12 cellular contexts compared by ENCODE assay signal in the genomic region with DNA sequence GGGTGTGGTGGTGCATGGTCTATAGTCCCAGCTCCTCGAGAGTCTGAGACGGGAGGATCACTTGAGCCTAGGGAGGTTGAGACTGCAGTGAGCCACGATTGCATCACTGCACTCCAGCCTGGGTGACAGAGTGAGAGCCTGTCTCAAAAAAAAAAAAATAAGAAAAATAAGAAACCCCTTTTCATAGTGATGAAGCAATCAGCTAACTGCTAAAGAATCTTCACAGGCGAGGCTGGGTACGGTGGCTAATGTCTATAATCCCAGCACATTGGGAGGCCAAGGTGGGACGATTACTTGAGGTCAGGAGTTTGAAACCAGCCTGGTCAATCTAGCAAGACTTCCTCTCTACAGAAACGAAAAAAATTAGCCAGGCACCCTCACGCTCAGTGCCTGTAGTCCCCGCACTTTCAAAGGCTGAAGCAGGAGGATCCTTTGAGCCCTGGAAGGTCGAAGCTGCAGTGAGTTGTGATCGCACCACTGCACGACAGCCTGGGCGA. TPM values are rescaled to one million over a fixed set of nuclear protein-coding genes. Genes with fewer than 3 reads are reported as not detected.
DNase-seq lines count a peak whose midpoint lies in the region; ATAC-seq, FAIRE-seq and TF ChIP-seq lines count a peak whose summit lies in the region.
"Had no signal": no experiment of that assay in that cellular context is flagged by ENCODE, and none has a peak within 500 bp of the region (broad histone marks: within the 10 kb centered on the region; RNA-seq: fewer than 3 reads in every experiment).

No MANE protein-coding gene starts in this region.

- no peak for FAIRE-seq in HepG2 (lab: Jason Lieb, UNC)

- intact Hi-C loops in CD4-positive, alpha-beta T cell (cut with DNase I, micrococcal nuclease) = loop anchor here (5.0 kb wide), 3 partner anchors 49 to 211 kb away; a partner anchor contains a TSS
- intact Hi-C loops in IMR-90 (cut with micrococcal nuclease) = no loop called here
- intact Hi-C loops in activated naive CD4-positive, alpha-beta T cell treated with anti-CD3 and anti-CD28 coated beads for 36 hours (cut with micrococcal nuclease) = loop anchor here (1.0 to 10.0 kb wide), 10 partner anchors 42 to 542 kb away; a partner anchor contains a TSS
- intact Hi-C loops in HepG2 (cut with micrococcal nuclease; ENCODE audit: unreplicated experiment) = loop anchor here (10.0 kb wide), 1 partner anchor 1112 kb away; no protein-coding TSS in a partner anchor

- BruUV-seq in IMR-90 (replicated peaks; lab: Mats Ljungman, UMichigan) (no TSS peak), HepG2 (replicated peaks; lab: Mats Ljungman, UMichigan) (no TSS peak)

- no peaks in the 10 kb centered on the region for H3K79me1 ChIP-seq in IMR-90 (ENCODE audit: low read depth in 1 of 2, low read length in 2 of 2)

- no peaks in the 10 kb centered on the region for H3K4me1 ChIP-seq in IMR-90 (ENCODE audit: control insufficient read depth, insufficient read depth, low read length)
- peaks cover 2% of the 10 kb centered on the region for H3K4me1 ChIP-seq in rectal smooth muscle tissue (ENCODE audit: control insufficient read depth, insufficient read depth, low read length)
- H3K4me1 ChIP-seq in HepG2 (ENCODE audit: insufficient read depth, low read length) = no peaks in the 10 kb centered on the region

- TF ChIP-seq POLR2A in IMR-90 (IDR thresholded peaks at IDR 0.05; ENCODE audit: low read depth, low read length) = no peak
- TF ChIP-seq POLR2A in HepG2 (IDR thresholded peaks at IDR 0.05; ENCODE audit: insufficient read depth in 1 of 2, low read depth in 2 of 2, low read length in 2 of 2) = no peak

- peak overlapping the region; percentile 91 for H3K4me3 Mint-ChIP-seq in CD4-positive, alpha-beta T cell
- peak overlapping the region; percentile 92 for H3K4me3 Mint-ChIP-seq in activated naive CD4-positive, alpha-beta T cell treated with anti-CD3 and anti-CD28 coated beads for 36 hours

- no peak overlapping the region for H2AK9ac ChIP-seq in IMR-90 (replicated peaks; ENCODE audit: low read depth, low read length, poor library complexity)

- H3K4me3 ChIP-seq in IMR-90 (ENCODE audit: insufficient read depth, low read depth, low read length) (no peak overlapping the region), rectal smooth muscle tissue (ENCODE audit: low read length) (peak overlapping the region; percentile 26), HepG2 (replicated peaks in 1 of 3; ENCODE audit: insufficient read depth in 1 of 3, low read depth in 2 of 3, low read length in 3 of 3) (no peak overlapping the region)

- no peak overlapping the region for H4K91ac ChIP-seq in IMR-90 (ENCODE audit: insufficient read depth, low read depth, low read length)

- CTCF ChIA-PET in CD4-positive, alpha-beta T cell (lab: Charles Lee) = interaction anchor here (0.7 to 4.6 kb wide), 5 partner anchors 15 to 321 kb away, joined by 3 to 57 read pairs (median 4); no protein-coding TSS in a partner anchor
- CTCF ChIA-PET in IMR-90 (lab: Yijun Ruan, JAX) (interaction anchor here (0.6 to 3.8 kb wide), 2 partner anchors 179 to 223 kb away, joined by 3 to 18 read pairs; no protein-coding TSS in a partner anchor), HepG2 (lab: Yijun Ruan, JAX; ENCODE audit: low intra/inter-chr PET ratio, low total read pairs) (interaction anchor here (0.7 kb wide), 1 partner anchor 224 kb away, joined by 3 read pairs; no protein-coding TSS in a partner anchor)
- CTCF ChIA-PET in activated naive CD4-positive, alpha-beta T cell treated with anti-CD3 and anti-CD28 coated beads for 36 hours (lab: Charles Lee) = interaction anchor here (0.5 to 7.4 kb wide), 10 partner anchors 10 to 395 kb away, joined by 3 to 118 read pairs (median 4); a partner anchor contains a TSS

- H2BK20ac ChIP-seq in IMR-90 (ENCODE audit: low read depth, low read length) = no peak overlapping the region

- H3K23ac ChIP-seq in IMR-90 (ENCODE audit: low read depth, low read length) = no peak overlapping the region

- H3K27ac Mint-ChIP-seq in CD4-positive, alpha-beta T cell = peak overlapping the region; percentile 82
- peak overlapping the region; percentile 98 for H3K27ac Mint-ChIP-seq in activated naive CD4-positive, alpha-beta T cell treated with anti-CD3 and anti-CD28 coated beads for 36 hours

- no peak overlapping the region for H3K56ac ChIP-seq in IMR-90 (ENCODE audit: extremely low read depth, insufficient read depth, low read length)

- peaks cover 9% of the 10 kb centered on the region for H3K36me3 Mint-ChIP-seq in CD4-positive, alpha-beta T cell (ENCODE audit: low read depth)
- peaks cover 28% of the 10 kb centered on the region for H3K36me3 Mint-ChIP-seq in activated naive CD4-positive, alpha-beta T cell treated with anti-CD3 and anti-CD28 coated beads for 36 hours (ENCODE audit: low read depth)

- H3K9ac ChIP-seq in IMR-90 (ENCODE audit: low read depth, low read length) (no peak overlapping the region), rectal smooth muscle tissue (ENCODE audit: low read length) (no peak overlapping the region), HepG2 (ENCODE audit: insufficient read depth, low read depth, low read length) (no peak overlapping the region)

- H4K5ac ChIP-seq in IMR-90 (ENCODE audit: low read depth, low read length) = no peak overlapping the region

- no peaks in the 10 kb centered on the region for H4K20me1 ChIP-seq in IMR-90 (ENCODE audit: insufficient read depth, low read length)
- H4K20me1 ChIP-seq in HepG2 (ENCODE audit: insufficient read depth, low read length) = no peaks in the 10 kb centered on the region

- no peak for TF ChIP-seq RAD21 in IMR-90 (IDR thresholded peaks at IDR 0.05; ENCODE audit: low read length)
- TF ChIP-seq RAD21 in HepG2 (CRISPR knock-in tag; IDR thresholded peaks at IDR 0.05) = no peak

- WGBS in IMR-90 (ENCODE audit: extremely low coverage in 2 of 2, insufficient read length in 1 of 2), 2 experiments = 73% methylated on average over 2 of the region's 13 CpGs; no CpG with 5 or more reads in 1 of the 2 experiments
- WGBS in HepG2 (ENCODE audit: low lambda C conversion rate) = 22% methylated on average over 13 of the region's 13 CpGs

- TF ChIP-seq EP300 in HepG2 (IDR thresholded peaks at IDR 0.05; ENCODE audit: low read depth in 2 of 2, low read length in 2 of 2) (no peak), HepG2 (CRISPR knock-in tag; IDR thresholded peaks at IDR 0.05; ENCODE audit: borderline replicate concordance) (no peak)

- H3K79me2 ChIP-seq in HepG2 (ENCODE audit: insufficient read depth, low read length) = no peaks in the 10 kb centered on the region

- H3K9me3 Mint-ChIP-seq in CD4-positive, alpha-beta T cell = no peaks in the 10 kb centered on the region
- H3K9me3 Mint-ChIP-seq in activated naive CD4-positive, alpha-beta T cell treated with anti-CD3 and anti-CD28 coated beads for 36 hours = no peaks in the 10 kb centered on the region

- H3K14ac ChIP-seq in IMR-90 (replicated peaks; ENCODE audit: low read depth, low read length) = no peak overlapping the region

- H3K4ac ChIP-seq in IMR-90 (ENCODE audit: low read depth, low read length) = no peak overlapping the region

- no peak overlapping the region for H2BK15ac ChIP-seq in IMR-90 (ENCODE audit: low read depth, low read length)

- H3K27me3 Mint-ChIP-seq in CD4-positive, alpha-beta T cell = no peaks in the 10 kb centered on the region
- no peaks in the 10 kb centered on the region for H3K27me3 Mint-ChIP-seq in activated naive CD4-positive, alpha-beta T cell treated with anti-CD3 and anti-CD28 coated beads for 36 hours (ENCODE audit: low read depth)

- H3K4me1 Mint-ChIP-seq in CD4-positive, alpha-beta T cell (ENCODE audit: low read depth) = peaks cover 70% of the 10 kb centered on the region
- peaks cover 56% of the 10 kb centered on the region for H3K4me1 Mint-ChIP-seq in activated naive CD4-positive, alpha-beta T cell treated with anti-CD3 and anti-CD28 coated beads for 36 hours (ENCODE audit: low read depth)

- no peaks in the 10 kb centered on the region for H3K36me3 ChIP-seq in IMR-90 (ENCODE audit: control insufficient read depth, insufficient read depth, low read length)
- no peaks in the 10 kb centered on the region for H3K36me3 ChIP-seq in rectal smooth muscle tissue (ENCODE audit: control insufficient read depth, insufficient read depth, low read length)
- no peaks in the 10 kb centered on the region for H3K36me3 ChIP-seq in HepG2 (replicated peaks in 1 of 2; ENCODE audit: control insufficient read depth in 1 of 2, insufficient read depth in 2 of 2, low read length in 2 of 2)

- no peak overlapping the region for H2BK5ac ChIP-seq in IMR-90 (ENCODE audit: low read depth, low read length, poor library complexity, severe bottlenecking)

- H3K9me3 ChIP-seq in CD4-positive, alpha-beta T cell (ENCODE audit: control insufficient read depth, low read length) = no peaks in the 10 kb centered on the region
- no peaks in the 10 kb centered on the region for H3K9me3 ChIP-seq in IMR-90 (ENCODE audit: control insufficient read depth, insufficient read depth, low read length)
- H3K9me3 ChIP-seq in HepG2 (ENCODE audit: low read length) = no peaks in the 10 kb centered on the region

- no peaks in the 10 kb centered on the region for H3K27me3 ChIP-seq in CD4-positive, alpha-beta T cell (ENCODE audit: control insufficient read depth, insufficient read depth, low read length)
- no peaks in the 10 kb centered on the region; the same call in 1 of the 2 replicates for H3K27me3 ChIP-seq in IMR-90 (ENCODE audit: control insufficient read depth, insufficient read depth, low read length)
- H3K27me3 ChIP-seq in rectal smooth muscle tissue (ENCODE audit: control insufficient read depth, insufficient read depth, low read length) = no peaks in the 10 kb centered on the region
- H3K27me3 ChIP-seq in HepG2 (ENCODE audit: control insufficient read depth in 1 of 2, insufficient read depth in 2 of 2, low read length in 2 of 2) = peaks cover 0 to 3% of the 10 kb centered on the region in 2 experiments; a peak in 1 of 5 replicates

- TF ChIP-seq CTCF in CD4-positive, alpha-beta T cell (IDR thresholded peaks at IDR 0.05) = no peak
- TF ChIP-seq CTCF in IMR-90 (conservative IDR thresholded peaks at IDR 0.05; ENCODE audit: low read depth, low read length) (no peak), HepG2 (CRISPR knock-in tag; IDR thresholded peaks at IDR 0.05) (no peak)

- no peaks in the 10 kb centered on the region for H3K9me1 ChIP-seq in IMR-90 (ENCODE audit: insufficient read depth, low read length)

- dilution Hi-C loops in IMR-90 (cut with HindIII; ENCODE audit: low sequenced_read_pairs, unreplicated experiment) = loop anchor here (25.0 kb wide), 2 partner anchors 224 to 349 kb away; a partner anchor contains a TSS

- no peak overlapping the region for H4K8ac ChIP-seq in IMR-90 (ENCODE audit: low read depth in 2 of 2, low read length in 2 of 2)

- H2BK120ac ChIP-seq in IMR-90 (ENCODE audit: low read depth, low read length) = no peak overlapping the region; the same call in 1 of the 2 replicates

- POLR2A ChIA-PET in CD4-positive, alpha-beta T cell (lab: Charles Lee) = interaction anchor here (0.6 to 8.1 kb wide), 21 partner anchors 10 to 417 kb away, joined by 3 to 153 read pairs (median 4); a partner anchor contains a TSS
- POLR2A ChIA-PET in IMR-90 (lab: Charles Lee; ENCODE audit: unreplicated experiment) (interaction anchor here (0.7 kb wide), 1 partner anchor 446 kb away, joined by 3 read pairs; no protein-coding TSS in a partner anchor), HepG2 (lab: Yijun Ruan, JAX) (no interaction called here)

- peak in 4 of 10 experiments; percentile 25 to 44 (median 34) for DNase-seq in CD4-positive, alpha-beta T cell
- DNase-seq in IMR-90 (no peak), EL (no peak), HepG2 (ENCODE audit: low spot score) (no peak), DMS153 (lab: John Stamatoyannopoulos, UW) (no peak)
- DNase-seq in activated naive CD4-positive, alpha-beta T cell treated with anti-CD3 and anti-CD28 coated beads for 36 hours = peak; percentile 66
- DNase-seq: COR-L47, dorsolateral prefrontal cortex, HCEC 1CT had no signal

- H3K4me2 ChIP-seq in IMR-90 (ENCODE audit: low read depth, low read length) = no peak overlapping the region
- H3K4me2 ChIP-seq in HepG2 (ENCODE audit: low read depth, low read length) = no peak overlapping the region

- no peak overlapping the region for H2AFZ ChIP-seq in IMR-90 (replicated peaks; ENCODE audit: low read length, poor library complexity)
- H2AFZ ChIP-seq in HepG2 (ENCODE audit: low read length) = no peak overlapping the region

- peak; percentile 47 for ATAC-seq in CD4-positive, alpha-beta T cell (ENCODE audit: poor library complexity)
- ATAC-seq in IMR-90 (ENCODE audit: low read depth) = no peak
- ATAC-seq in GM18909 (IDR thresholded peaks at IDR 0.05; ENCODE audit: poor library complexity, unreplicated experiment) = no peak
- no peak for ATAC-seq in HepG2

- H3K27ac ChIP-seq in CD4-positive, alpha-beta T cell (ENCODE audit: low read depth, low read length) = peak overlapping the region; percentile 86
- no peak overlapping the region for H3K27ac ChIP-seq in IMR-90 (ENCODE audit: insufficient read depth, low read length)
- H3K27ac ChIP-seq in rectal smooth muscle tissue (ENCODE audit: low read depth, low read length) = no peak overlapping the region
- no peak overlapping the region for H3K27ac ChIP-seq in HepG2 (ENCODE audit: extremely low read length, insufficient read depth, low read length)
- H3K27ac ChIP-seq: HL-60 had no signal

- H3K18ac ChIP-seq in IMR-90 (ENCODE audit: low read depth, low read length) = no peak overlapping the region

- H2AK5ac ChIP-seq in IMR-90 (ENCODE audit: low read depth, low read length) = no peak overlapping the region

- in situ Hi-C loops in IMR-90 (cut with MboI; ENCODE audit: low sequenced_read_pairs) (loop anchor here (5.0 to 25.0 kb wide), 3 partner anchors 224 to 1124 kb away; no protein-coding TSS in a partner anchor), HepG2 (cut with HindIII; ENCODE audit: extremely low pct_ligation_motif_present, low pct_unique_long_range_greater_than_20kb) (loop anchor here (5.0 to 25.0 kb wide), 3 partner anchors 224 to 1124 kb away; no protein-coding TSS in a partner anchor)

RNA-seq across cellular contexts. Expression of a gene that starts 0.8 kb away (rescaled TPM):
- 10 to 100 TPM; 23.4 to 24.3 TPM for total RNA-seq in CD4-positive, alpha-beta T cell
- total RNA-seq in IMR-90 (2012; rRNA removed) (under 0.01 and 0.18 TPM in 2 replicates), HepG2 (2016; rRNA removed; fragmentation: Illumina TruSeq; extraction: Trizol) (not detected in 2 replicates)
- polyA plus RNA-seq in IMR-90 (2012; rRNA removed) (0.04 TPM in 1 of 2 replicates, not detected in the other), HepG2 (2011; rRNA removed) (not detected in 2 replicates)
- polyA plus RNA-seq in IMR-90 (2012; cell fraction: cytosol; rRNA removed) = not detected in 2 replicates
- polyA plus RNA-seq in IMR-90 (2012; cell fraction: nucleus; rRNA removed; ENCODE audit: low replicate concordance) = 0.06 TPM in 1 of 2 replicates, not detected in the other
- 10 to 100 TPM; 23.5 to 25.2 TPM for total RNA-seq in activated naive CD4-positive, alpha-beta T cell treated with anti-CD3 and anti-CD28 coated beads for 36 hours
- total RNA-seq in HepG2 (2016; cell fraction: cytosol; rRNA removed; fragmentation: Illumina TruSeq; extraction: Trizol; ENCODE audit: low read depth) = not detected in 2 replicates
- total RNA-seq in HepG2 (2016; cell fraction: insoluble cytoplasmic fraction; rRNA removed; fragmentation: Illumina TruSeq; extraction: Trizol) = not detected in 2 replicates
- total RNA-seq in HepG2 (2016; cell fraction: membrane; rRNA removed; fragmentation: Illumina TruSeq; extraction: Trizol) = not detected in 2 replicates
- total RNA-seq in HepG2 (2016; cell fraction: nucleus; rRNA removed; fragmentation: Illumina TruSeq; extraction: Trizol) = not detected in 2 replicates
- not detected in 2 replicates for polyA plus RNA-seq in HepG2 (2011; cell fraction: cytosol; rRNA removed)
- polyA plus RNA-seq in HepG2 (2011; cell fraction: nucleus; rRNA removed) = not detected in 2 replicates
- not detected in 2 replicates for polyA plus RNA-seq in HepG2 (2012)
- polyA plus RNA-seq in HepG2 (2016; cell fraction: cytosol; fragmentation: Illumina TruSeq; extraction: Trizol; ENCODE audit: low read depth) = not detected in 2 replicates
- not detected in 2 replicates for polyA plus RNA-seq in HepG2 (2016; cell fraction: insoluble cytoplasmic fraction; fragmentation: Illumina TruSeq; extraction: Trizol; ENCODE audit: low read depth)
- not detected in 2 replicates for polyA plus RNA-seq in HepG2 (2016; cell fraction: membrane; fragmentation: Illumina TruSeq; extraction: Trizol; ENCODE audit: low read depth)
- not detected in 2 replicates for polyA plus RNA-seq in HepG2 (2016; cell fraction: nucleus; fragmentation: Illumina TruSeq; extraction: Trizol; ENCODE audit: insufficient read depth, low read depth)
- 0.07 TPM in 1 of 2 replicates, not detected in the other for polyA minus RNA-seq in HepG2 (2011; rRNA and poly(A)+ RNA removed; ENCODE audit: low replicate concordance)
- not detected in 2 replicates for polyA minus RNA-seq in HepG2 (2011; cell fraction: cytosol; rRNA and poly(A)+ RNA removed)
- not detected in 2 replicates for polyA minus RNA-seq in HepG2 (2011; cell fraction: nucleus; rRNA and poly(A)+ RNA removed)

RNA-seq across cellular contexts. Expression of a gene that starts 23.9 kb away (rescaled TPM):
- total RNA-seq in CD4-positive, alpha-beta T cell = not detected
- total RNA-seq in IMR-90 (2012; rRNA removed) (not detected in 2 replicates), HepG2 (2016; rRNA removed; fragmentation: Illumina TruSeq; extraction: Trizol) (not detected in 2 replicates)
- polyA plus RNA-seq in IMR-90 (2012; rRNA removed) (not detected in 2 replicates), HepG2 (2011; rRNA removed) (not detected in 2 replicates)
- not detected in 2 replicates for polyA plus RNA-seq in IMR-90 (2012; cell fraction: cytosol; rRNA removed)
- not detected in 2 replicates for polyA plus RNA-seq in IMR-90 (2012; cell fraction: nucleus; rRNA removed; ENCODE audit: low replicate concordance)
- not detected for total RNA-seq in activated naive CD4-positive, alpha-beta T cell treated with anti-CD3 and anti-CD28 coated beads for 36 hours
- total RNA-seq in HepG2 (2016; cell fraction: cytosol; rRNA removed; fragmentation: Illumina TruSeq; extraction: Trizol; ENCODE audit: low read depth) = not detected in 2 replicates
- total RNA-seq in HepG2 (2016; cell fraction: insoluble cytoplasmic fraction; rRNA removed; fragmentation: Illumina TruSeq; extraction: Trizol) = not detected in 2 replicates
- total RNA-seq in HepG2 (2016; cell fraction: membrane; rRNA removed; fragmentation: Illumina TruSeq; extraction: Trizol) = not detected in 2 replicates
- not detected in 2 replicates for total RNA-seq in HepG2 (2016; cell fraction: nucleus; rRNA removed; fragmentation: Illumina TruSeq; extraction: Trizol)
- polyA plus RNA-seq in HepG2 (2011; cell fraction: cytosol; rRNA removed) = not detected in 2 replicates
- polyA plus RNA-seq in HepG2 (2011; cell fraction: nucleus; rRNA removed) = not detected in 2 replicates
- polyA plus RNA-seq in HepG2 (2012) = not detected in 2 replicates
- polyA plus RNA-seq in HepG2 (2016; cell fraction: cytosol; fragmentation: Illumina TruSeq; extraction: Trizol; ENCODE audit: low read depth) = not detected in 2 replicates
- polyA plus RNA-seq in HepG2 (2016; cell fraction: insoluble cytoplasmic fraction; fragmentation: Illumina TruSeq; extraction: Trizol; ENCODE audit: low read depth) = not detected in 2 replicates
- polyA plus RNA-seq in HepG2 (2016; cell fraction: membrane; fragmentation: Illumina TruSeq; extraction: Trizol; ENCODE audit: low read depth) = not detected in 2 replicates
- polyA plus RNA-seq in HepG2 (2016; cell fraction: nucleus; fragmentation: Illumina TruSeq; extraction: Trizol; ENCODE audit: insufficient read depth, low read depth) = not detected in 2 replicates
- not detected in 2 replicates for polyA minus RNA-seq in HepG2 (2011; rRNA and poly(A)+ RNA removed; ENCODE audit: low replicate concordance)
- polyA minus RNA-seq in HepG2 (2011; cell fraction: cytosol; rRNA and poly(A)+ RNA removed) = not detected in 2 replicates
- not detected in 2 replicates for polyA minus RNA-seq in HepG2 (2011; cell fraction: nucleus; rRNA and poly(A)+ RNA removed)

RNA-seq across cellular contexts. Expression of a gene that starts 41.7 kb away (rescaled TPM):
- 1 to 10 TPM; 3.0 to 3.2 TPM for total RNA-seq in CD4-positive, alpha-beta T cell
- total RNA-seq in IMR-90 (2012; rRNA removed) = 6.7 and 7.9 TPM in 2 replicates
- 4.5 and 4.6 TPM in 2 replicates for polyA plus RNA-seq in IMR-90 (2012; rRNA removed)
- polyA plus RNA-seq in IMR-90 (2012; cell fraction: cytosol; rRNA removed) = 1.8 and 3.7 TPM in 2 replicates
- polyA plus RNA-seq in IMR-90 (2012; cell fraction: nucleus; rRNA removed; ENCODE audit: low replicate concordance) = 0.75 and 1.7 TPM in 2 replicates
- 1 to 10 TPM; 6.2 to 6.5 TPM for total RNA-seq in activated naive CD4-positive, alpha-beta T cell treated with anti-CD3 and anti-CD28 coated beads for 36 hours
- total RNA-seq in HepG2 (2016; rRNA removed; fragmentation: Illumina TruSeq; extraction: Trizol) = 4.3 and 5.1 TPM in 2 replicates
- 1.0 and 1.1 TPM in 2 replicates for total RNA-seq in HepG2 (2016; cell fraction: cytosol; rRNA removed; fragmentation: Illumina TruSeq; extraction: Trizol; ENCODE audit: low read depth)
- total RNA-seq in HepG2 (2016; cell fraction: insoluble cytoplasmic fraction; rRNA removed; fragmentation: Illumina TruSeq; extraction: Trizol) = 4.9 and 5.4 TPM in 2 replicates
- 3.0 TPM in 2 replicates for total RNA-seq in HepG2 (2016; cell fraction: membrane; rRNA removed; fragmentation: Illumina TruSeq; extraction: Trizol)
- total RNA-seq in HepG2 (2016; cell fraction: nucleus; rRNA removed; fragmentation: Illumina TruSeq; extraction: Trizol) = 4.8 and 5.4 TPM in 2 replicates
- 10.5 and 11.9 TPM in 2 replicates for polyA plus RNA-seq in HepG2 (2011; rRNA removed)
- 8.0 and 10.7 TPM in 2 replicates for polyA plus RNA-seq in HepG2 (2011; cell fraction: cytosol; rRNA removed)
- polyA plus RNA-seq in HepG2 (2011; cell fraction: nucleus; rRNA removed) = 2.6 and 4.6 TPM in 2 replicates
- polyA plus RNA-seq in HepG2 (2012) = 6.1 and 7.2 TPM in 2 replicates
- polyA plus RNA-seq in HepG2 (2016; cell fraction: cytosol; fragmentation: Illumina TruSeq; extraction: Trizol; ENCODE audit: low read depth) = 0.52 and 0.57 TPM in 2 replicates
- polyA plus RNA-seq in HepG2 (2016; cell fraction: insoluble cytoplasmic fraction; fragmentation: Illumina TruSeq; extraction: Trizol; ENCODE audit: low read depth) = 4.6 and 5.5 TPM in 2 replicates
- polyA plus RNA-seq in HepG2 (2016; cell fraction: membrane; fragmentation: Illumina TruSeq; extraction: Trizol; ENCODE audit: low read depth) = 1.3 and 1.6 TPM in 2 replicates
- 6.0 and 6.5 TPM in 2 replicates for polyA plus RNA-seq in HepG2 (2016; cell fraction: nucleus; fragmentation: Illumina TruSeq; extraction: Trizol; ENCODE audit: insufficient read depth, low read depth)
- 17.7 and 20.0 TPM in 2 replicates for polyA minus RNA-seq in HepG2 (2011; rRNA and poly(A)+ RNA removed; ENCODE audit: low replicate concordance)
- 5.1 and 8.0 TPM in 2 replicates for polyA minus RNA-seq in HepG2 (2011; cell fraction: cytosol; rRNA and poly(A)+ RNA removed)
- 5.7 and 6.6 TPM in 2 replicates for polyA minus RNA-seq in HepG2 (2011; cell fraction: nucleus; rRNA and poly(A)+ RNA removed)

RNA-seq across cellular contexts. Expression of a gene that starts 50.4 kb away (rescaled TPM):
- total RNA-seq in CD4-positive, alpha-beta T cell = 10 to 100 TPM; 67.0 to 69.2 TPM
- total RNA-seq in IMR-90 (2012; rRNA removed) (95.3 and 125 TPM in 2 replicates), HepG2 (2016; rRNA removed; fragmentation: Illumina TruSeq; extraction: Trizol) (23.8 and 58.4 TPM in 2 replicates)
- polyA plus RNA-seq in IMR-90 (2012; rRNA removed) (96.5 and 102 TPM in 2 replicates), HepG2 (2011; rRNA removed) (67.4 and 71.3 TPM in 2 replicates)
- 40.5 and 46.9 TPM in 2 replicates for polyA plus RNA-seq in IMR-90 (2012; cell fraction: cytosol; rRNA removed)
- 19.8 and 78.9 TPM in 2 replicates for polyA plus RNA-seq in IMR-90 (2012; cell fraction: nucleus; rRNA removed; ENCODE audit: low replicate concordance)
- 100 to 1,000 TPM; 158 to 172 TPM for total RNA-seq in activated naive CD4-positive, alpha-beta T cell treated with anti-CD3 and anti-CD28 coated beads for 36 hours
- 7.7 and 8.3 TPM in 2 replicates for total RNA-seq in HepG2 (2016; cell fraction: cytosol; rRNA removed; fragmentation: Illumina TruSeq; extraction: Trizol; ENCODE audit: low read depth)
- 21.9 and 55.7 TPM in 2 replicates for total RNA-seq in HepG2 (2016; cell fraction: insoluble cytoplasmic fraction; rRNA removed; fragmentation: Illumina TruSeq; extraction: Trizol)
- 24.9 and 27.8 TPM in 2 replicates for total RNA-seq in HepG2 (2016; cell fraction: membrane; rRNA removed; fragmentation: Illumina TruSeq; extraction: Trizol)
- 35.0 and 35.8 TPM in 2 replicates for total RNA-seq in HepG2 (2016; cell fraction: nucleus; rRNA removed; fragmentation: Illumina TruSeq; extraction: Trizol)
- 55.0 and 79.8 TPM in 2 replicates for polyA plus RNA-seq in HepG2 (2011; cell fraction: cytosol; rRNA removed)
- 30.8 and 37.5 TPM in 2 replicates for polyA plus RNA-seq in HepG2 (2011; cell fraction: nucleus; rRNA removed)
- 71.1 and 87.3 TPM in 2 replicates for polyA plus RNA-seq in HepG2 (2012)
- polyA plus RNA-seq in HepG2 (2016; cell fraction: cytosol; fragmentation: Illumina TruSeq; extraction: Trizol; ENCODE audit: low read depth) = 9.1 and 11.2 TPM in 2 replicates
- polyA plus RNA-seq in HepG2 (2016; cell fraction: insoluble cytoplasmic fraction; fragmentation: Illumina TruSeq; extraction: Trizol; ENCODE audit: low read depth) = 61.8 and 69.1 TPM in 2 replicates
- 20.2 and 25.9 TPM in 2 replicates for polyA plus RNA-seq in HepG2 (2016; cell fraction: membrane; fragmentation: Illumina TruSeq; extraction: Trizol; ENCODE audit: low read depth)
- 31.8 and 34.7 TPM in 2 replicates for polyA plus RNA-seq in HepG2 (2016; cell fraction: nucleus; fragmentation: Illumina TruSeq; extraction: Trizol; ENCODE audit: insufficient read depth, low read depth)
- polyA minus RNA-seq in HepG2 (2011; rRNA and poly(A)+ RNA removed; ENCODE audit: low replicate concordance) = 118 and 224 TPM in 2 replicates
- polyA minus RNA-seq in HepG2 (2011; cell fraction: cytosol; rRNA and poly(A)+ RNA removed) = 78.8 and 101 TPM in 2 replicates
- 59.2 and 75.5 TPM in 2 replicates for polyA minus RNA-seq in HepG2 (2011; cell fraction: nucleus; rRNA and poly(A)+ RNA removed)

Comparison
In these comparisons a context has a peak if more than half of its experiments do, and no peak if none do; other contexts are left out.
1. RNA of a gene that starts 0.8 kb away (total RNA-seq): 23.5 to 25.2 TPM in activated naive CD4-positive, alpha-beta T cell treated with anti-CD3 and anti-CD28 coated beads for 36 hours and 23.4 to 24.3 TPM in CD4-positive, alpha-beta T cell; under 0.01 to 0.18 TPM in IMR-90 and not detected in HepG2; every median in the first group is over 10 times any median in the second.